27 cellular contexts compared by ENCODE assay signal in genomic region chr16:69160192-69160591, GRCh38.
"Had no signal": no experiment of that assay in that cellular context is flagged by ENCODE, and none has a peak within 500 bp of the region (broad histone marks: within the 10 kb centered on the region; RNA-seq: fewer than 3 reads in every experiment).

No MANE protein-coding gene starts in this region.

- H3K9me3 Mint-ChIP-seq: mesothelial cell of epicardium; naive B cell; natural killer cell; stimulated activated effector memory CD8-positive, alpha-beta T cell treated with anti-CD3 and anti-CD28 coated beads, Interleukin-12 subunit alpha, Interleukin-12 subunit beta, amount 100 ng/mL, for 72 hours; stimulated activated naive CD8-positive, alpha-beta T cell treated with anti-CD3 and anti-CD28 coated beads, Interleukin-15, Interleukin-2, amounts not matched to agents 100 ng/mL and 50 ng/mL, for 24 hours; type B pancreatic cell had no signal

- H3K4me1 Mint-ChIP-seq: mesothelial cell of epicardium, naive B cell had no signal

- H3K27ac ChIP-seq: left lung, lower lobe of right lung, pancreas, prostate gland, sigmoid colon, spleen, suprapubic skin, thoracic aorta, tibial artery, uterus had no signal

- H3K27me3 Mint-ChIP-seq: naive B cell; stimulated activated naive CD8-positive, alpha-beta T cell treated with anti-CD3 and anti-CD28 coated beads, Interleukin-15, Interleukin-2, amounts not matched to agents 100 ng/mL and 50 ng/mL, for 24 hours; type B pancreatic cell had no signal

- H3K27ac Mint-ChIP-seq: mesothelial cell of epicardium; natural killer cell; stimulated activated effector memory CD8-positive, alpha-beta T cell treated with anti-CD3 and anti-CD28 coated beads, Interleukin-12 subunit alpha, Interleukin-12 subunit beta, amount 100 ng/mL, for 72 hours; stimulated activated naive CD8-positive, alpha-beta T cell treated with anti-CD3 and anti-CD28 coated beads, Interleukin-15, Interleukin-2, amounts not matched to agents 100 ng/mL and 50 ng/mL, for 24 hours; type B pancreatic cell had no signal

- H3K4me3 Mint-ChIP-seq: mesothelial cell of epicardium; naive B cell; natural killer cell; stimulated activated effector memory CD8-positive, alpha-beta T cell treated with anti-CD3 and anti-CD28 coated beads, Interleukin-12 subunit alpha, Interleukin-12 subunit beta, amount 100 ng/mL, for 72 hours; stimulated activated naive CD8-positive, alpha-beta T cell treated with anti-CD3 and anti-CD28 coated beads, Interleukin-15, Interleukin-2, amounts not matched to agents 100 ng/mL and 50 ng/mL, for 24 hours; type B pancreatic cell had no signal

- ATAC-seq: left cardiac atrium; left lung; lower lobe of right lung; natural killer cell; pancreas; right cardiac atrium; stimulated activated effector memory CD8-positive, alpha-beta T cell treated with anti-CD3 and anti-CD28 coated beads, Interleukin-12 subunit alpha, Interleukin-12 subunit beta, amount 100 ng/mL, for 72 hours had no signal

- DNase-seq: hippocampal formation; kidney glomerular epithelial cell; left cardiac atrium; left lung; lower lobe of right lung; mammary epithelial cell; mesenchymal stem cell; naive B cell; natural killer cell; pancreas; posterior cingulate gyrus; retina; right cardiac atrium; sigmoid colon; small intestine; spleen; stimulated activated CD4-positive, alpha-beta T cell treated with anti-CD3 and anti-CD28 coated beads, Interleukin-4, amount 100 ng/mL, for 24 hours; stimulated activated naive CD4-positive, alpha-beta T cell; tibial artery; uterus had no signal
